In genomic region chr12:94592080-94592479, GRCh38 we compare ENCODE assay signal across 21 cellular contexts. TPM values are rescaled to one million over a fixed set of nuclear protein-coding genes. Genes with fewer than 3 reads are reported as not detected.
DNase-seq lines count a peak whose midpoint lies in the region; ATAC-seq and TF ChIP-seq lines count a peak whose summit lies in the region.
"Had no signal": no experiment of that assay in that cellular context is flagged by ENCODE, and none has a peak within 500 bp of the region (broad histone marks: within the 10 kb centered on the region; RNA-seq: fewer than 3 reads in every experiment).

No MANE protein-coding gene starts in this region.

- H3K36me3 ChIP-seq in mammary epithelial cell (ENCODE audit: insufficient read depth, low read length) (no peaks in the 10 kb centered on the region), rectal smooth muscle tissue (ENCODE audit: control insufficient read depth, insufficient read depth, low read length) (no peaks in the 10 kb centered on the region)
- H3K36me3 ChIP-seq: lower lobe of right lung, uterus had no signal

- H3K27me3 ChIP-seq in mammary epithelial cell (ENCODE audit: insufficient read depth, low read length): no peaks in the 10 kb centered on the region
- no peaks in the 10 kb centered on the region for H3K27me3 ChIP-seq in foreskin keratinocyte
- H3K27me3 ChIP-seq in rectal smooth muscle tissue (ENCODE audit: control insufficient read depth, insufficient read depth, low read length): no peaks in the 10 kb centered on the region
- H3K27me3 ChIP-seq: uterus had no signal

- intact Hi-C loops in mammary epithelial cell (cut with micrococcal nuclease): no loop called here

- peak; percentile 10 for ATAC-seq in foreskin keratinocyte
- ATAC-seq in HG03159 (IDR thresholded peaks at IDR 0.05; ENCODE audit: unreplicated experiment): no peak
- no peak for ATAC-seq in GM21737 (IDR thresholded peaks at IDR 0.05; ENCODE audit: unreplicated experiment)
- ATAC-seq in HG03025 (IDR thresholded peaks at IDR 0.05; ENCODE audit: low FRiP score, unreplicated experiment): no peak
- ATAC-seq: activated naive CD8-positive, alpha-beta T cell treated with anti-CD3 and anti-CD28 coated beads, Interleukin-2, amount 50 U/mL, for 24 hours had no signal

- peaks cover 26% of the 10 kb centered on the region for H3K79me2 ChIP-seq in mammary epithelial cell (ENCODE audit: insufficient read depth, low read length)

- H3K27ac ChIP-seq in mammary epithelial cell (ENCODE audit: insufficient read depth, low read depth, low read length) (peak overlapping the region; percentile 54), foreskin keratinocyte (peak overlapping the region; percentile 27), rectal smooth muscle tissue (ENCODE audit: low read depth, low read length) (peak overlapping the region; percentile 63)
- H3K27ac ChIP-seq: lower lobe of right lung had no signal

- H4K20me1 ChIP-seq in mammary epithelial cell (ENCODE audit: insufficient read depth, low read length): no peaks in the 10 kb centered on the region

- H3K9me3 ChIP-seq in mammary epithelial cell (replicated peaks; ENCODE audit: insufficient read depth, low read length): no peaks in the 10 kb centered on the region
- H3K9me3 ChIP-seq: lower lobe of right lung, uterus had no signal

- dilution Hi-C loops in mammary epithelial cell (cut with HindIII; ENCODE audit: low sequenced_read_pairs): loop anchor here (5.0 kb wide), 1 partner anchor 55 kb away; no protein-coding TSS in a partner anchor

- H3K9ac ChIP-seq in mammary epithelial cell (ENCODE audit: insufficient read depth, low read length): no peak overlapping the region
- H3K9ac ChIP-seq in rectal smooth muscle tissue (ENCODE audit: low read length): no peak overlapping the region

- DNase-seq in LNCaP clone FGC (ENCODE audit: low read depth) (peak; percentile 91), mammary epithelial cell (peak; percentile 80), foreskin keratinocyte (peak; percentile 69 to 82)
- DNase-seq: activated CD4-positive, alpha-beta T cell treated with anti-CD3 and anti-CD28 coated beads for 4 hours; activated effector memory CD4-positive, alpha-beta T cell treated with anti-CD3 and anti-CD28 coated beads, Interleukin-2, amount 50 U/mL, for 16 hours; activated naive CD8-positive, alpha-beta T cell treated with anti-CD3 and anti-CD28 coated beads, Interleukin-2, amount 50 U/mL, for 24 hours; CD4-positive, alpha-beta T cell; cerebellar nuclear complex; effector CD4-positive, alpha-beta T cell; erythroblast; foreskin melanocyte; KG1; lower lobe of right lung; NCI-H2029 treated with DMSO at 0.1 percent for 48 hours; NCI-H446 treated with DMSO at 0.1 percent for 48 hours; stimulated activated naive CD4-positive, alpha-beta T cell treated with Interleukin-2 at 50 U/mL for 16 hours; uterus had no signal

- TF ChIP-seq CTCF in LNCaP clone FGC (IDR thresholded peaks at IDR 0.05; ENCODE audit: control insufficient read depth, extremely low read depth, insufficient read depth) (no peak), mammary epithelial cell (conservative IDR thresholded peaks at IDR 0.05 in 1 of 2, IDR thresholded peaks at IDR 0.05 in 1 of 2; ENCODE audit: extremely low read depth in 1 of 2, insufficient read depth in 1 of 2, low read depth in 1 of 2, low read length in 2 of 2) (no peak), foreskin keratinocyte (conservative IDR thresholded peaks at IDR 0.05) (no peak)

- H2AFZ ChIP-seq in mammary epithelial cell (ENCODE audit: low read depth, low read length): peak overlapping the region; percentile 40

- no TSS peak for BruUV-seq in mammary epithelial cell (replicated peaks; lab: Mats Ljungman, UMichigan)

- CTCF ChIA-PET in mammary epithelial cell (lab: Charles Lee; ENCODE audit: low non-redundant PET): no interaction called here

- no peak overlapping the region for H3K4me3 ChIP-seq in LNCaP clone FGC (ENCODE audit: low read depth, low read length)
- no peak overlapping the region for H3K4me3 ChIP-seq in mammary epithelial cell (replicated peaks in 1 of 3; ENCODE audit: insufficient read depth in 1 of 3, low read depth in 2 of 3, low read length in 3 of 3)
- H3K4me3 ChIP-seq in rectal smooth muscle tissue (ENCODE audit: low read length): no peak overlapping the region
- H3K4me3 ChIP-seq: lower lobe of right lung, uterus had no signal

- H3K4me1 ChIP-seq in mammary epithelial cell (ENCODE audit: insufficient read depth, low read length) (peaks cover 69% of the 10 kb centered on the region), foreskin keratinocyte (peaks cover 48% of the 10 kb centered on the region), rectal smooth muscle tissue (ENCODE audit: control insufficient read depth, insufficient read depth, low read length) (peaks cover 5% of the 10 kb centered on the region)
- H3K4me1 ChIP-seq: uterus had no signal

- H3K4me2 ChIP-seq in mammary epithelial cell (ENCODE audit: insufficient read depth, low read depth, low read length): peak overlapping the region; percentile 60

- in situ Hi-C loops in mammary epithelial cell (cut with MboI; ENCODE audit: low sequenced_read_pairs in 2 of 2): no loop called here

- WGBS in mammary epithelial cell (ENCODE audit: low coverage, missing lambda C conversion rate): 3% methylated on average over 6 of the region's 6 CpGs

RNA-seq across cellular contexts. Expression of gene TMCC3, which starts 58.3 kb away (rescaled TPM):
- total RNA-seq in mammary epithelial cell (10 to 100 TPM in 1 of 2 donors, 1 to 10 TPM in 1; 1.3 to 22.7 TPM), foreskin keratinocyte (13.3 and 17.7 TPM in 2 replicates)
- polyA plus RNA-seq in mammary epithelial cell (9.3 TPM), foreskin keratinocyte (4.0 and 4.9 TPM in 2 replicates)
- polyA minus RNA-seq in mammary epithelial cell: 10.5 TPM
